8 cellular contexts compared by ENCODE assay signal in genomic region chr3:125055165-125055912, GRCh38. TPM values are rescaled to one million over a fixed set of nuclear protein-coding genes. Genes with fewer than 3 reads are reported as not detected.
DNase-seq lines count a peak whose midpoint lies in the region; ATAC-seq lines count a peak whose summit lies in the region.

No MANE protein-coding gene starts in this region.

- POLR2A ChIA-PET in activated CD4-positive, alpha-beta T cell treated with anti-CD3 and anti-CD28 coated beads, Interleukin-2, amount 10 ng/mL, durations not matched to agents 7 days and 5 days (lab: Charles Lee), result no interaction called here

- peak overlapping the region; percentile 90 for H3K4me3 Mint-ChIP-seq in activated CD4-positive, alpha-beta T cell treated with anti-CD3 and anti-CD28 coated beads, Interleukin-2, amount 10 ng/mL, durations not matched to agents 7 days and 5 days

- CTCF ChIA-PET in activated CD4-positive, alpha-beta T cell treated with anti-CD3 and anti-CD28 coated beads, Interleukin-2, amount 10 ng/mL, durations not matched to agents 7 days and 5 days (lab: Charles Lee), result no interaction called here

- peak; percentile 17 for ATAC-seq in GM19035 (IDR thresholded peaks at IDR 0.05; ENCODE audit: unreplicated experiment)
- peak; percentile 17 for ATAC-seq in HG03175 (IDR thresholded peaks at IDR 0.05; ENCODE audit: unreplicated experiment)
- no peak for ATAC-seq in GM18873 (IDR thresholded peaks at IDR 0.05; ENCODE audit: low FRiP score, unreplicated experiment)

- peaks cover 53% of the 10 kb centered on the region for H3K4me1 Mint-ChIP-seq in activated CD4-positive, alpha-beta T cell treated with anti-CD3 and anti-CD28 coated beads, Interleukin-2, amount 10 ng/mL, durations not matched to agents 7 days and 5 days

- 0 to 1% methylated on average over 66 to 82 of the region's 82 CpGs for WGBS in esophagus, 2 donors

- no peaks in the 10 kb centered on the region for H3K27me3 ChIP-seq in esophagus (ENCODE audit: control insufficient read depth in 1 of 2, insufficient read depth in 2 of 2, low read length in 2 of 2)
- no peaks in the 10 kb centered on the region for H3K27me3 ChIP-seq in neuron (ENCODE audit: insufficient read depth, low read length)

- H3K4me1 ChIP-seq in esophagus (ENCODE audit: control insufficient read depth in 2 of 2, insufficient read depth in 2 of 2, low read length in 1 of 2) (peaks cover 5% of the 10 kb centered on the region in 2 donors), neuron (ENCODE audit: insufficient read depth, low read length) (peaks cover 56% of the 10 kb centered on the region)

- H3K36me3 Mint-ChIP-seq in activated CD4-positive, alpha-beta T cell treated with anti-CD3 and anti-CD28 coated beads, Interleukin-2, amount 10 ng/mL, durations not matched to agents 7 days and 5 days (ENCODE audit: low read depth), result peaks cover 12% of the 10 kb centered on the region

- no peaks in the 10 kb centered on the region for H3K9me3 Mint-ChIP-seq in activated CD4-positive, alpha-beta T cell treated with anti-CD3 and anti-CD28 coated beads, Interleukin-2, amount 10 ng/mL, durations not matched to agents 7 days and 5 days

- H3K4me3 ChIP-seq in esophagus (ENCODE audit: low read depth in 1 of 2, low read length in 2 of 2) (peak overlapping the region; percentile 57 to 70), neuron (ENCODE audit: low read length) (peak overlapping the region; percentile 75)

- H2AFZ ChIP-seq in neuron (ENCODE audit: low read depth, low read length), result peak overlapping the region; percentile 70

- H3K36me3 ChIP-seq in esophagus (ENCODE audit: control insufficient read depth in 2 of 2, insufficient read depth in 2 of 2, low read length in 1 of 2) (no peaks in the 10 kb centered on the region), neuron (ENCODE audit: insufficient read depth, low read length) (no peaks in the 10 kb centered on the region)

- peak overlapping the region; percentile 85 for H3K27ac Mint-ChIP-seq in activated CD4-positive, alpha-beta T cell treated with anti-CD3 and anti-CD28 coated beads, Interleukin-2, amount 10 ng/mL, durations not matched to agents 7 days and 5 days

- H3K9me3 ChIP-seq in esophagus (ENCODE audit: control insufficient read depth in 2 of 2, insufficient read depth in 1 of 2, low read depth in 1 of 2, low read length in 1 of 2) (no peaks in the 10 kb centered on the region), neuron (ENCODE audit: low read length) (no peaks in the 10 kb centered on the region)

- H3K27me3 Mint-ChIP-seq in activated CD4-positive, alpha-beta T cell treated with anti-CD3 and anti-CD28 coated beads, Interleukin-2, amount 10 ng/mL, durations not matched to agents 7 days and 5 days, result peaks cover 26% of the 10 kb centered on the region

- DNase-seq in AG08396 (ENCODE audit: low spot score) (peak; percentile 65), SKM-1 treated with dmso at 0.1 percent for 144 hours (lab: John Stamatoyannopoulos, UW; ENCODE audit: unreplicated experiment) (no peak)
- DNase-seq in activated CD4-positive, alpha-beta T cell treated with anti-CD3 and anti-CD28 coated beads, Interleukin-2, amount 10 ng/mL, durations not matched to agents 7 days and 5 days, result peak; percentile 11

- H3K27ac ChIP-seq in esophagus (ENCODE audit: low read depth in 2 of 2, low read length in 1 of 2), result peak overlapping the region; percentile 88 to 91

RNA-seq across cellular contexts. Expression of gene HEG1, which starts 0.5 kb away (rescaled TPM):
- 10 to 100 TPM; 26.6 to 30.4 TPM for total RNA-seq in activated CD4-positive, alpha-beta T cell treated with anti-CD3 and anti-CD28 coated beads, Interleukin-2, amount 10 ng/mL, durations not matched to agents 7 days and 5 days
- polyA plus RNA-seq in esophagus, result 1 to 10 TPM; 3.1 to 6.0 TPM
